24 cellular contexts compared by ENCODE assay signal in genomic region chr5:135266975-135267374, GRCh38.
A peak's percentile ranks its signal among the peaks of the same experiment; 100 is the strongest.
DNase-seq lines count a peak whose midpoint lies in the region; ATAC-seq, FAIRE-seq and TF ChIP-seq lines count a peak whose summit lies in the region.
"Had no signal": no experiment of that assay in that cellular context is flagged by ENCODE, and none has a peak within 500 bp of the region (broad histone marks: within the 10 kb centered on the region; RNA-seq: fewer than 3 reads in every experiment).

No MANE protein-coding gene starts in this region.

- peaks cover 26% of the 10 kb centered on the region for H3K4me1 ChIP-seq in A549
- H3K4me1 ChIP-seq in K562 (replicated peaks in 1 of 2; ENCODE audit: control insufficient read depth in 2 of 2, insufficient read depth in 2 of 2, low read length in 2 of 2) = peaks cover 10 to 14% of the 10 kb centered on the region in 2 experiments; a peak in 4 of 5 replicates
- H3K4me1 ChIP-seq in foreskin keratinocyte = no peaks in the 10 kb centered on the region
- H3K4me1 ChIP-seq: upper lobe of left lung had no signal

- peaks cover 2% of the 10 kb centered on the region for H3K9me3 Mint-ChIP-seq in mesothelial cell of epicardium

- H3K9me1 ChIP-seq in K562 (ENCODE audit: control insufficient read depth, insufficient read depth, low read length) = no peaks in the 10 kb centered on the region

- TF ChIP-seq EP300 in A549 (IDR thresholded peaks at IDR 0.05) = no peak
- no peak for TF ChIP-seq EP300 in K562 (IDR thresholded peaks at IDR 0.05; ENCODE audit: low read length)

- H3K27me3 ChIP-seq in K562 (ENCODE audit: control insufficient read depth in 2 of 2, insufficient read depth in 2 of 2, low read length in 2 of 2) (no peaks in the 10 kb centered on the region), foreskin keratinocyte (no peaks in the 10 kb centered on the region)
- H3K27me3 ChIP-seq: upper lobe of left lung had no signal

- H2AFZ ChIP-seq in K562 (ENCODE audit: low read depth, low read length) = peak overlapping the region; percentile 58

- H3K27ac ChIP-seq in A549 (peak overlapping the region; percentile 16 to 75; a peak in 3 of 6 replicates), K562 (ENCODE audit: extremely low read depth, low read depth, low read length) (no peak overlapping the region), foreskin keratinocyte (no peak overlapping the region)
- H3K27ac ChIP-seq: upper lobe of left lung had no signal

- H3K36me3 Mint-ChIP-seq in mesothelial cell of epicardium = peaks cover 2% of the 10 kb centered on the region
- H3K36me3 Mint-ChIP-seq: CD14-positive monocyte had no signal

- TF ChIP-seq POLR2A in A549 (IDR thresholded peaks at IDR 0.05; ENCODE audit: low read length) (no peak), K562 (conservative IDR thresholded peaks at IDR 0.05) (no peak)

- intact Hi-C loops in K562 (cut with micrococcal nuclease) = no loop called here

- TF ChIP-seq CTCF in A549 (IDR thresholded peaks at IDR 0.05) = no peak
- TF ChIP-seq CTCF in K562 (IDR thresholded peaks at IDR 0.05 in 2 of 3, conservative IDR thresholded peaks at IDR 0.05 in 1 of 3; ENCODE audit: insufficient read depth in 2 of 3, low read depth in 1 of 3, low read length in 3 of 3) = no peak
- TF ChIP-seq CTCF in mesothelial cell of epicardium (IDR thresholded peaks at IDR 0.05; ENCODE audit: unreplicated experiment) = no peak
- TF ChIP-seq CTCF in foreskin keratinocyte (conservative IDR thresholded peaks at IDR 0.05) = no peak

- peaks cover 3% of the 10 kb centered on the region; the same call in 2 of the 3 replicates for H3K9me3 ChIP-seq in A549
- H3K9me3 ChIP-seq in K562 (replicated peaks; ENCODE audit: control insufficient read depth, insufficient read depth, low read depth, low read length) = no peaks in the 10 kb centered on the region
- H3K9me3 ChIP-seq: upper lobe of left lung had no signal

- H3K4me2 ChIP-seq in A549 (no peak overlapping the region), K562 (ENCODE audit: insufficient read depth, low read length) (no peak overlapping the region)

- peaks cover 3% of the 10 kb centered on the region; the same call in 1 of the 2 replicates for H4K20me1 ChIP-seq in K562 (replicated peaks; ENCODE audit: control insufficient read depth, insufficient read depth, low read length)

- H3K9ac ChIP-seq in K562 (ENCODE audit: insufficient read depth in 1 of 2, low read depth in 2 of 2, low read length in 2 of 2) = no peak overlapping the region

- peaks cover 65% of the 10 kb centered on the region for H3K4me1 Mint-ChIP-seq in mesothelial cell of epicardium

- H3K27ac Mint-ChIP-seq in mesothelial cell of epicardium = peak overlapping the region; percentile 94
- H3K27ac Mint-ChIP-seq: CD14-positive monocyte had no signal

- FAIRE-seq in A549 (lab: Jason Lieb, UNC) (no peak), K562 (lab: Jason Lieb, UNC) (no peak)
- FAIRE-seq: GM12892, HTR-8/SVneo had no signal

- no peak for DNase-seq in A549 (ENCODE audit: low read depth in 1 of 2, low spot score in 1 of 2)
- peak; percentile 75 for DNase-seq in HCEC 1CT
- no peak for DNase-seq in K562 (ENCODE audit: extremely low read depth in 1 of 4, low spot score in 3 of 4)
- DNase-seq in mesothelial cell of epicardium (ENCODE audit: low spot score in 2 of 2, unreplicated experiment in 2 of 2) = no peak
- DNase-seq in foreskin keratinocyte = no peak
- DNase-seq: activated CD4-positive, alpha-beta T cell treated with anti-CD3 and anti-CD28 coated beads, Interleukin-2, amount 50 U/mL, for 1 hour; activated CD8-positive, alpha-beta memory T cell treated with anti-CD3 and anti-CD28 coated beads, Interleukin-2, amount 50 U/mL, for 4 hours; activated effector memory CD4-positive, alpha-beta T cell treated with anti-CD3 and anti-CD28 coated beads, Interleukin-2, amount 50 U/mL, for 16 hours; central memory CD4-positive, alpha-beta T cell; DMS153; head of caudate nucleus; NCI-H1105 treated with DMSO at 0.1 percent for 48 hours; NCI-H524; nucleus accumbens; stimulated activated naive CD8-positive, alpha-beta T cell treated with anti-CD3 and anti-CD28 coated beads, Interleukin-15, Interleukin-2, amounts not matched to agents 100 U/mL and 50 U/mL, for 24 hours; upper lobe of left lung had no signal

- ATAC-seq in A549 = peak; percentile 23; a peak in 2 of 6 replicates
- no peak for ATAC-seq in K562
- ATAC-seq in GM18520 (IDR thresholded peaks at IDR 0.05; ENCODE audit: unreplicated experiment) = no peak
- ATAC-seq in foreskin keratinocyte = no peak
- ATAC-seq in HG02852 (IDR thresholded peaks at IDR 0.05; ENCODE audit: unreplicated experiment) = no peak
- no peak for ATAC-seq in HG02759 (IDR thresholded peaks at IDR 0.05; ENCODE audit: unreplicated experiment)
- ATAC-seq: esophagus mucosa; Right ventricle myocardium inferior; stimulated activated naive CD8-positive, alpha-beta T cell treated with anti-CD3 and anti-CD28 coated beads, Interleukin-15, Interleukin-2, amounts not matched to agents 100 U/mL and 50 U/mL, for 24 hours had no signal

- H3K4me3 ChIP-seq in A549 (no peak overlapping the region), K562 (no peak overlapping the region)
- H3K4me3 ChIP-seq: upper lobe of left lung had no signal

- CTCF ChIA-PET in A549 (lab: Yijun Ruan, JAX) (no interaction called here), K562 (lab: Yijun Ruan, JAX; ENCODE audit: low intra/inter-chr PET ratio) (no interaction called here)

- no peaks in the 10 kb centered on the region for H3K36me3 ChIP-seq in K562 (ENCODE audit: control insufficient read depth, insufficient read depth, low read length)
- H3K36me3 ChIP-seq: upper lobe of left lung had no signal

- 58% methylated on average over 5 of the region's 5 CpGs for WGBS in A549 (ENCODE audit: missing lambda C conversion rate)
- 67% methylated on average over 5 of the region's 5 CpGs for WGBS in K562 (ENCODE audit: insufficient coverage, low coverage, missing lambda C conversion rate)

- no peaks in the 10 kb centered on the region for H3K79me2 ChIP-seq in K562 (ENCODE audit: control insufficient read depth, insufficient read depth, low read length)

- in situ Hi-C loops in K562 (cut with MboI) = no loop called here

- H3K4me3 Mint-ChIP-seq in mesothelial cell of epicardium = no peak overlapping the region
- H3K4me3 Mint-ChIP-seq: CD14-positive monocyte had no signal

- TF ChIP-seq RAD21 in A549 (conservative IDR thresholded peaks at IDR 0.05 in 1 of 2, IDR thresholded peaks at IDR 0.05 in 1 of 2) (no peak), K562 (CRISPR knock-in tag; conservative IDR thresholded peaks at IDR 0.05 in 1 of 2, IDR thresholded peaks at IDR 0.05 in 1 of 2) (no peak)

- BruUV-seq in K562 (replicated peaks; lab: Mats Ljungman, UMichigan) = no TSS peak

- H3K27me3 Mint-ChIP-seq in mesothelial cell of epicardium (ENCODE audit: low read depth) = no peaks in the 10 kb centered on the region

- POLR2A ChIA-PET in A549 (lab: Yijun Ruan, JAX) = no interaction called here
- POLR2A ChIA-PET in K562 (lab: Yijun Ruan, JAX) = interaction anchor here (0.6 kb wide), 1 partner anchor 37 kb away, joined by 3 read pairs; no protein-coding TSS in a partner anchor

TF ChIP-seq in A549, 52 proteins besides CTCF, POLR2A, EP300 and RAD21:
- TF ChIP-seq MAFK (IDR thresholded peaks at IDR 0.05; ENCODE audit: partially characterized antibody) (no peak), GATA3 (IDR thresholded peaks at IDR 0.05; ENCODE audit: borderline replicate concordance) (no peak), HOXB13 (CRISPR knock-in tag; IDR thresholded peaks at IDR 0.05; ENCODE audit: low read depth) (no peak), CBX2 (IDR thresholded peaks at IDR 0.05; ENCODE audit: borderline replicate concordance, low read depth) (no peak), E2F6 (IDR thresholded peaks at IDR 0.05; ENCODE audit: borderline replicate concordance, low read depth) (no peak), ESRRA (IDR thresholded peaks at IDR 0.05; ENCODE audit: borderline replicate concordance, low read length) (no peak), ZC3H11A (IDR thresholded peaks at IDR 0.05) (no peak), ZSCAN20 (CRISPR knock-in tag; IDR thresholded peaks at IDR 0.05) (no peak), FOXS1 (CRISPR knock-in tag; IDR thresholded peaks at IDR 0.05) (no peak), HOXA7 (CRISPR knock-in tag; IDR thresholded peaks at IDR 0.05) (no peak), MYC (IDR thresholded peaks at IDR 0.05; ENCODE audit: borderline replicate concordance, low read length) (no peak)

TF ChIP-seq in K562, 482 proteins besides CTCF, POLR2A, EP300 and RAD21:
- TF ChIP-seq GABPA (tag; conservative IDR thresholded peaks at IDR 0.05; ENCODE audit: low read depth) = no peak
- peak; percentile 73 for TF ChIP-seq ZKSCAN1 (IDR thresholded peaks at IDR 0.05; ENCODE audit: low read depth, low read length)
TF ChIP-seq in K562: peak in this region for 1.

Comparison
In these comparisons a context has a peak if more than half of its experiments do, and no peak if none do; other contexts are left out.
1. ATAC-seq: peak in A549 (2 of 2); none in K562 (single experiment), GM18520 (single experiment), foreskin keratinocyte (single experiment), HG02852 (single experiment) and HG02759 (single experiment).
2. H3K27ac ChIP-seq: peak in A549 (2 of 2); none in K562 (single experiment) and foreskin keratinocyte (single experiment).